Comparison of ENCODE assay signal across 31 cellular contexts in the genomic region with DNA sequence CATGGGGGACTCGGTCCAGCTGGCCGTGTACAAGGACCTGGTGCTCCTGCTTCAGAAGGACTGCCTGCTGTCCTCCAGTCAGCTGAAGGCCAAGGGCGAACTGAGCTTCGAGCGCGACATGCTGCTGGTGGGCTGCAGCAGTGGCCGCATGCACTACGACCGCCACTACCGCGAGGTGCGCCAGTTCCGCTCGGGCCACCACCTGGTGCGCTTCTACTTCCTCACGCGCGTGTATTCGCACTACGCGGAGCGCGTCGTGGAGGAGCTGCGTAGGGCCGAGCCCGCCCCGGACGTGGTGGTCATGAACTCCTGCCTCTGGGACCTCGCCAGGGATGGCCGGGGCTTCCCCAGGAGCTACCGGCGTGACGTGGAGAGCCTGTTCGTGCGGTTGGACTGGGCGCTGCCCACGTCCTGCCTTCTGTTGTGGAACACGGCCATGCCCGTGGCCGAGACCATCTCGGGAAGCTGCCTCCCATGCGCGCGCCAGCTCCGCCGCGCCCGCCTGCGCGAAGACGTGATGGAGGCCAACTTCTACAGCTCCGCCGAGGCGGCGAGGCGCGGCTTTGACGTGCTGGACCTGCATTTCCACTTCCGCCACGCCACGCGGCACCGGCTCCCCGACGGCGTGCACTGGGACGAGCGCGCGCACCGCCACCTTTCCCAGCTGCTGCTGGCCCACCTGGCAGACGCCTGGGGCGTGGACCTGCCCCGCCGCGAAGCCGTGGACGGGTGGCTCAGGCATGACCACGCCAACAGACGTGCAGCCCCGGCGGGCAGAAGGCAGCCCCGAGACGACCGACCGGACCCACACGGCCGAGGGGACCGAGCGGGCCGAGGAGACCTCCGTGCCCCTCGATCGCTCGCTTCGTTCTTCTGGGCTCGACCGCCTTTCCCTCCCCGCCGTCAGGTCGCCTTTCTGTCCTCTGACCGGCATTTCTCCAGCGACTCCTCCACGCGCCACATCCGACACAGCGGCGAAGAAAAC.
A peak's percentile ranks its signal among the peaks of the same experiment; 100 is the strongest.
DNase-seq lines count a peak whose midpoint lies in the region; ATAC-seq, FAIRE-seq and TF ChIP-seq lines count a peak whose summit lies in the region.
"Had no signal": no experiment of that assay in that cellular context is flagged by ENCODE, and none has a peak within 500 bp of the region (broad histone marks: within the 10 kb centered on the region; RNA-seq: fewer than 3 reads in every experiment).

No MANE protein-coding gene starts in this region.

- no peaks in the 10 kb centered on the region for H3K79me1 ChIP-seq in mesenchymal stem cell (replicated peaks; ENCODE audit: low read length, poor library complexity, severe bottlenecking)

- H3K9me3 ChIP-seq in RWPE2 (ENCODE audit: severe bottlenecking) (no peaks in the 10 kb centered on the region), mesenchymal stem cell (ENCODE audit: control insufficient read depth, low read length) (peaks cover 4% of the 10 kb centered on the region)
- H3K9me3 ChIP-seq: A549 had no signal

- H2AFZ ChIP-seq in mesenchymal stem cell (ENCODE audit: low read depth, low read length) = no peak overlapping the region

- no peak overlapping the region for H3K4me2 ChIP-seq in mesenchymal stem cell (ENCODE audit: low read length, poor library complexity, severe bottlenecking)
- H3K4me2 ChIP-seq: A549, smooth muscle cell had no signal

- no peaks in the 10 kb centered on the region for H3K4me1 Mint-ChIP-seq in type B pancreatic cell (ENCODE audit: unreplicated experiment)
- H3K4me1 Mint-ChIP-seq: activated CD8-positive, alpha-beta memory T cell treated with anti-CD3 and anti-CD28 coated beads, Interleukin-2, amount 10 ng/mL, durations not matched to agents 7 days and 5 days; brain; nephron; T-helper 17 cell had no signal

- H3K27ac Mint-ChIP-seq in type B pancreatic cell = no peak overlapping the region
- H3K27ac Mint-ChIP-seq: activated CD8-positive, alpha-beta memory T cell treated with anti-CD3 and anti-CD28 coated beads, Interleukin-2, amount 10 ng/mL, durations not matched to agents 7 days and 5 days; brain; HFFc6; nephron; T-helper 17 cell had no signal

- no peak overlapping the region for H2BK5ac ChIP-seq in mesenchymal stem cell (ENCODE audit: low read depth, low read length, poor library complexity, severe bottlenecking)

- no peaks in the 10 kb centered on the region for H3K36me3 Mint-ChIP-seq in type B pancreatic cell
- H3K36me3 Mint-ChIP-seq: brain had no signal

- no peak overlapping the region for H3K4me3 Mint-ChIP-seq in type B pancreatic cell
- H3K4me3 Mint-ChIP-seq: activated CD8-positive, alpha-beta memory T cell treated with anti-CD3 and anti-CD28 coated beads, Interleukin-2, amount 10 ng/mL, durations not matched to agents 7 days and 5 days; brain; CD4-positive, CD25-positive, alpha-beta regulatory T cell; HFFc6; nephron; T-helper 17 cell had no signal

- H4K91ac ChIP-seq in mesenchymal stem cell (ENCODE audit: low read length) = peak overlapping the region; percentile 10

- H3K4me1 ChIP-seq in RWPE2 (ENCODE audit: insufficient read depth, poor library complexity, severe bottlenecking) (no peaks in the 10 kb centered on the region), mesenchymal stem cell (ENCODE audit: control insufficient read depth, insufficient read depth, low read depth, low read length) (no peaks in the 10 kb centered on the region)
- H3K4me1 ChIP-seq: A549, heart right ventricle had no signal

- no peak overlapping the region for H4K8ac ChIP-seq in mesenchymal stem cell (ENCODE audit: low read length)

- TF ChIP-seq CTCF in RWPE2 (IDR thresholded peaks at IDR 0.05; ENCODE audit: poor library complexity, severe bottlenecking) (no peak), type B pancreatic cell (conservative IDR thresholded peaks at IDR 0.05) (no peak)

- 97% methylated on average over 109 of the region's 109 CpGs for WGBS in mesenchymal stem cell

- no peak overlapping the region for H2BK120ac ChIP-seq in mesenchymal stem cell (ENCODE audit: low read depth, low read length)

- no peak overlapping the region for H3K23ac ChIP-seq in mesenchymal stem cell (ENCODE audit: low read length in 2 of 2)

- no peak overlapping the region for H2BK12ac ChIP-seq in mesenchymal stem cell (ENCODE audit: low read length in 2 of 2)

- no peak overlapping the region for H3K18ac ChIP-seq in mesenchymal stem cell (ENCODE audit: low read depth in 1 of 2, low read length in 2 of 2)

- H2BK15ac ChIP-seq in mesenchymal stem cell (ENCODE audit: low read depth, poor library complexity, severe bottlenecking) = no peak overlapping the region

- H2AK5ac ChIP-seq in mesenchymal stem cell (ENCODE audit: low read length, severe bottlenecking) = no peak overlapping the region

- H3K27me3 Mint-ChIP-seq in type B pancreatic cell = no peaks in the 10 kb centered on the region
- H3K27me3 Mint-ChIP-seq: activated CD8-positive, alpha-beta memory T cell treated with anti-CD3 and anti-CD28 coated beads, Interleukin-2, amount 10 ng/mL, durations not matched to agents 7 days and 5 days; CD4-positive, CD25-positive, alpha-beta regulatory T cell; T-helper 17 cell had no signal

- ATAC-seq in Right ventricle myocardium inferior = no peak
- ATAC-seq in RWPE2 (ENCODE audit: low read depth) = no peak
- ATAC-seq in HG03442 (IDR thresholded peaks at IDR 0.05; ENCODE audit: unreplicated experiment) = no peak
- ATAC-seq: A549; activated CD8-positive, alpha-beta memory T cell treated with anti-CD3 and anti-CD28 coated beads, Interleukin-2, amount 10 ng/mL, durations not matched to agents 7 days and 5 days; T-helper 17 cell had no signal

- H3K36me3 ChIP-seq in RWPE2 (ENCODE audit: low read depth) (no peaks in the 10 kb centered on the region), mesenchymal stem cell (ENCODE audit: control insufficient read depth in 1 of 2, insufficient read depth in 2 of 2, low read depth in 1 of 2, low read length in 2 of 2) (peaks cover 0 to 7% of the 10 kb centered on the region in 2 experiments)
- H3K36me3 ChIP-seq: heart right ventricle, thoracic aorta had no signal

- no peak overlapping the region for H3K14ac ChIP-seq in mesenchymal stem cell (ENCODE audit: low read length in 2 of 2)

- H3K9ac ChIP-seq in mesenchymal stem cell (ENCODE audit: low read length) = no peak overlapping the region

- H3K27ac ChIP-seq in RWPE2 (ENCODE audit: poor library complexity, severe bottlenecking) (no peak overlapping the region), mesenchymal stem cell (ENCODE audit: low read length, poor library complexity, severe bottlenecking) (no peak overlapping the region)
- H3K27ac ChIP-seq: A549, heart right ventricle, SK-N-MC, thoracic aorta had no signal

- intact Hi-C loops in cardiac septum (cut with DNase I) (no loop called here), Right ventricle myocardium inferior (cut with DNase I) (no loop called here)

- no peak overlapping the region for H3K4ac ChIP-seq in mesenchymal stem cell (ENCODE audit: low read depth in 1 of 2, low read length in 2 of 2)

- no peak for FAIRE-seq in GM19239 (lab: Jason Lieb, UNC)
- FAIRE-seq: A549, GM12891, TTC549 had no signal

- no peaks in the 10 kb centered on the region for H3K9me3 Mint-ChIP-seq in type B pancreatic cell

- H3K4me3 ChIP-seq in RWPE2 (ENCODE audit: severe bottlenecking) (no peak overlapping the region), mesenchymal stem cell (ENCODE audit: insufficient read depth in 1 of 2, low read depth in 1 of 2, low read length in 2 of 2) (no peak overlapping the region)
- H3K4me3 ChIP-seq: A549, heart right ventricle, SK-N-MC, smooth muscle cell, thoracic aorta had no signal

- peak; percentile 71 for DNase-seq in cardiac septum (ENCODE audit: low spot score)
- DNase-seq in Right ventricle myocardium inferior (ENCODE audit: missing footprints) = no peak
- peak; percentile 57 for DNase-seq in RWPE2 (ENCODE audit: low spot score)
- DNase-seq in mesenchymal stem cell = no peak
- peak; percentile 66 for DNase-seq in type B pancreatic cell (ENCODE audit: extremely low spot score, unreplicated experiment)
- no peak for DNase-seq in activated CD4-positive, alpha-beta T cell treated with anti-CD3 and anti-CD28 coated beads for 1 hour
- DNase-seq in GM19239 (ENCODE audit: insufficient read length, low spot score) = no peak
- DNase-seq: activated CD4-positive, alpha-beta T cell treated with anti-CD3 and anti-CD28 coated beads, Interleukin-2, amount 50 U/mL, for 4 hours; activated CD8-positive, alpha-beta memory T cell treated with anti-CD3 and anti-CD28 coated beads, Interleukin-2, amount 10 ng/mL, durations not matched to agents 7 days and 5 days; activated naive CD4-positive, alpha-beta T cell; activated T-cell treated with anti-CD3 and anti-CD28 coated beads, Interleukin-2, amount 50 U/mL, for 48 hours; CD4-positive, CD25-positive, alpha-beta regulatory T cell; cerebellar nuclear complex; foreskin melanocyte; heart right ventricle; HFFc6; NCI-H1048; NCI-H1694; RPMI8226; stimulated activated CD4-positive, alpha-beta T cell treated with anti-CD3 and anti-CD28 coated beads, Interleukin-1b, Interleukin-23, amount 100 ng/mL, for 48 hours; stimulated activated naive CD4-positive, alpha-beta T cell treated with Interleukin-2 at 50 U/mL for 16 hours; T-helper 17 cell had no signal

- H3K27me3 ChIP-seq in RWPE2 (ENCODE audit: insufficient read depth, poor library complexity, severe bottlenecking) (no peaks in the 10 kb centered on the region), mesenchymal stem cell (ENCODE audit: control insufficient read depth in 1 of 2, insufficient read depth in 1 of 2, low read length in 2 of 2) (no peaks in the 10 kb centered on the region)

Comparison
In these comparisons a context has a peak if more than half of its experiments do, and no peak if none do; other contexts are left out.
1. DNase-seq: peak in cardiac septum (single experiment), RWPE2 (single experiment) and type B pancreatic cell (single experiment); none in Right ventricle myocardium inferior (single experiment), mesenchymal stem cell (single experiment), activated CD4-positive, alpha-beta T cell treated with anti-CD3 and anti-CD28 coated beads for 1 hour (single experiment) and GM19239 (single experiment).